In the genomic region with DNA sequence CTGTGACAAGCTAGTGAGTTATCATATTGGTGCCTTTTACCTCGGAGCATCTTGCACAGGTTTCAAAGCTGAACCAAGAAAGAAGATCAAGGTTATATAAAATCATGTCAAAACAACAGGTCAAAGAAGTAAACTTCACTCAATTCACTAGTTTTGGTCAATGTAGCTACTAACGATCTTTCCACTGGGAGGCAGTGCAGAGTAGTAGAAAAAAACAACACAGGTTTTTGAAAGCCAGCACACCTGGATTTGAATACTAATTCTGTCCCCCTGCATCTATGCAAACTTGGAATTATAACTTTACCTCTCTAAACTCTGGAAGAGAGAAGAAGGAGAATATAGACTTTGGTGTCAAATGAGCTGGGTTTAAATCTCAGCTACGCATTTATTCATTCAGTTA, we compare ENCODE assay signal across 9 cellular contexts.
A peak's percentile ranks its signal among the peaks of the same experiment; 100 is the strongest.
DNase-seq lines count a peak whose midpoint lies in the region; ATAC-seq and TF ChIP-seq lines count a peak whose summit lies in the region.
"Had no signal": no experiment of that assay in that cellular context is flagged by ENCODE, and none has a peak within 500 bp of the region (broad histone marks: within the 10 kb centered on the region; RNA-seq: fewer than 3 reads in every experiment).

No MANE protein-coding gene starts in this region.

- CTCF ChIA-PET in activated CD4-positive, alpha-beta T cell treated with anti-CD3 and anti-CD28 coated beads for 36 hours (lab: Charles Lee): interaction anchor here (0.6 kb wide), 1 partner anchor 22 kb away, joined by 3 read pairs; no protein-coding TSS in a partner anchor

- peaks cover 1% of the 10 kb centered on the region for H3K27me3 Mint-ChIP-seq in activated CD4-positive, alpha-beta T cell treated with anti-CD3 and anti-CD28 coated beads for 36 hours

- no peak for ATAC-seq in activated CD4-positive, alpha-beta T cell treated with anti-CD3 and anti-CD28 coated beads for 36 hours
- no peak for ATAC-seq in psoas muscle

- H3K79me2 ChIP-seq in smooth muscle cell (ENCODE audit: low read depth): no peaks in the 10 kb centered on the region

- H3K27ac ChIP-seq in smooth muscle cell (ENCODE audit: low read depth) (no peak overlapping the region), ascending aorta (no peak overlapping the region), psoas muscle (no peak overlapping the region), esophagus squamous epithelium (no peak overlapping the region)

- no peak overlapping the region for H2AFZ ChIP-seq in smooth muscle cell (ENCODE audit: low read depth)

- no peaks in the 10 kb centered on the region for H3K4me1 Mint-ChIP-seq in activated CD4-positive, alpha-beta T cell treated with anti-CD3 and anti-CD28 coated beads for 36 hours

- peak; percentile 3 for DNase-seq in activated CD4-positive, alpha-beta T cell treated with anti-CD3 and anti-CD28 coated beads for 36 hours
- no peak for DNase-seq in activated CD4-positive, alpha-beta T cell treated with anti-CD3 and anti-CD28 coated beads for 4 hours
- peak; percentile 17 for DNase-seq in NAMALWA (ENCODE audit: low spot score)
- no peak for DNase-seq in epithelial cell of proximal tubule (ENCODE audit: low read depth)
- DNase-seq in smooth muscle cell (lab: John Stamatoyannopoulos, UW; ENCODE audit: unreplicated experiment): no peak
- no peak for DNase-seq in ascending aorta (ENCODE audit: low spot score in 2 of 2)
- no peak for DNase-seq in psoas muscle
- no peak for DNase-seq in esophagus squamous epithelium (lab: John Stamatoyannopoulos, UW)
- DNase-seq: activated T-cell treated with anti-CD3 and anti-CD28 coated beads, Interleukin-2, amount 50 U/mL, for 24 hours had no signal

- H3K4me3 ChIP-seq in epithelial cell of proximal tubule (ENCODE audit: low read depth, low read length) (no peak overlapping the region), smooth muscle cell (no peak overlapping the region), ascending aorta (no peak overlapping the region), psoas muscle (no peak overlapping the region), esophagus squamous epithelium (no peak overlapping the region)

- H4K20me1 ChIP-seq in smooth muscle cell (ENCODE audit: low read depth): no peaks in the 10 kb centered on the region

- H3K36me3 ChIP-seq in smooth muscle cell (ENCODE audit: low read depth): no peaks in the 10 kb centered on the region
- H3K36me3 ChIP-seq in ascending aorta: no peaks in the 10 kb centered on the region
- no peaks in the 10 kb centered on the region for H3K36me3 ChIP-seq in psoas muscle (ENCODE audit: insufficient read depth in 1 of 2, low read depth in 1 of 2)
- H3K36me3 ChIP-seq in esophagus squamous epithelium: no peaks in the 10 kb centered on the region

- POLR2A ChIA-PET in activated CD4-positive, alpha-beta T cell treated with anti-CD3 and anti-CD28 coated beads for 36 hours (lab: Charles Lee): no interaction called here

- no peaks in the 10 kb centered on the region for H3K9me3 ChIP-seq in smooth muscle cell (replicated peaks; ENCODE audit: low read depth)
- no peaks in the 10 kb centered on the region for H3K9me3 ChIP-seq in ascending aorta
- no peaks in the 10 kb centered on the region for H3K9me3 ChIP-seq in psoas muscle
- no peaks in the 10 kb centered on the region for H3K9me3 ChIP-seq in esophagus squamous epithelium

- no peak overlapping the region for H3K4me2 ChIP-seq in smooth muscle cell

- intact Hi-C loops in activated CD4-positive, alpha-beta T cell treated with anti-CD3 and anti-CD28 coated beads for 36 hours (cut with DNase I, micrococcal nuclease): loop anchor here in 1 of 2 experiments (10.0 kb wide), 1 partner anchor 325 kb away; no protein-coding TSS in a partner anchor
- intact Hi-C loops in ascending aorta (cut with DNase I): no loop called here
- intact Hi-C loops in psoas muscle (cut with DNase I): no loop called here
- intact Hi-C loops in esophagus squamous epithelium (cut with DNase I): no loop called here

- H3F3A ChIP-seq in smooth muscle cell (ENCODE audit: low read depth): no peaks in the 10 kb centered on the region

- no peak overlapping the region for H3K9ac ChIP-seq in smooth muscle cell (ENCODE audit: low read depth)

- WGBS in smooth muscle cell (ENCODE audit: low lambda C conversion rate): 49% methylated on average over 3 of the region's 3 CpGs
- 41 to 58% (median 57%) methylated on average over 3 of the region's 3 CpGs for WGBS in psoas muscle, 3 donors
- WGBS in esophagus squamous epithelium, 2 donors: 37 to 55% methylated on average over 2 to 3 of the region's 3 CpGs

- no peaks in the 10 kb centered on the region for H3K36me3 Mint-ChIP-seq in activated CD4-positive, alpha-beta T cell treated with anti-CD3 and anti-CD28 coated beads for 36 hours (ENCODE audit: low read depth)

- H3K27ac Mint-ChIP-seq in activated CD4-positive, alpha-beta T cell treated with anti-CD3 and anti-CD28 coated beads for 36 hours: no peak overlapping the region
- H3K27ac Mint-ChIP-seq: activated T-cell treated with anti-CD3 and anti-CD28 coated beads, Interleukin-2, amount 50 U/mL, for 24 hours had no signal

- no peaks in the 10 kb centered on the region for H3K27me3 ChIP-seq in smooth muscle cell (ENCODE audit: low read depth)
- no peaks in the 10 kb centered on the region for H3K27me3 ChIP-seq in ascending aorta
- H3K27me3 ChIP-seq in psoas muscle (ENCODE audit: insufficient read depth in 3 of 3, low read length in 2 of 3): no peaks in the 10 kb centered on the region
- H3K27me3 ChIP-seq in esophagus squamous epithelium: no peaks in the 10 kb centered on the region

- H3K4me3 Mint-ChIP-seq in activated CD4-positive, alpha-beta T cell treated with anti-CD3 and anti-CD28 coated beads for 36 hours: no peak overlapping the region
- H3K4me3 Mint-ChIP-seq: activated T-cell treated with anti-CD3 and anti-CD28 coated beads, Interleukin-2, amount 50 U/mL, for 24 hours had no signal

- TF ChIP-seq CTCF in epithelial cell of proximal tubule (conservative IDR thresholded peaks at IDR 0.05; ENCODE audit: low read depth, low read length) (peak; percentile 65), smooth muscle cell (IDR thresholded peaks at IDR 0.05; ENCODE audit: borderline replicate concordance, insufficient read depth, poor library complexity, severe bottlenecking) (peak; percentile 37), ascending aorta (IDR thresholded peaks at IDR 0.05) (peak in 1 of 3 experiments; percentile 35), psoas muscle (IDR thresholded peaks at IDR 0.05) (no peak), esophagus squamous epithelium (IDR thresholded peaks at IDR 0.05) (peak in 3 of 6 experiments; percentile 4 to 26 (median 15))

- TF ChIP-seq POLR2A in esophagus squamous epithelium (IDR thresholded peaks at IDR 0.05): no peak

- no peaks in the 10 kb centered on the region for H3K4me1 ChIP-seq in smooth muscle cell (ENCODE audit: low read depth)
- no peaks in the 10 kb centered on the region for H3K4me1 ChIP-seq in ascending aorta
- H3K4me1 ChIP-seq in psoas muscle: no peaks in the 10 kb centered on the region
- no peaks in the 10 kb centered on the region for H3K4me1 ChIP-seq in esophagus squamous epithelium

- no peaks in the 10 kb centered on the region for H3K9me3 Mint-ChIP-seq in activated CD4-positive, alpha-beta T cell treated with anti-CD3 and anti-CD28 coated beads for 36 hours (ENCODE audit: low read depth)
- H3K9me3 Mint-ChIP-seq: activated T-cell treated with anti-CD3 and anti-CD28 coated beads, Interleukin-2, amount 50 U/mL, for 24 hours had no signal

Comparison
In these comparisons a context has a peak if more than half of its experiments do, and no peak if none do; other contexts are left out.
1. DNase-seq: peak in activated CD4-positive, alpha-beta T cell treated with anti-CD3 and anti-CD28 coated beads for 36 hours (single experiment) and NAMALWA (single experiment); none in activated CD4-positive, alpha-beta T cell treated with anti-CD3 and anti-CD28 coated beads for 4 hours (0 of 2), epithelial cell of proximal tubule (single experiment), smooth muscle cell (single experiment), ascending aorta (0 of 2), psoas muscle (0 of 2) and esophagus squamous epithelium (single experiment).